In the genomic region with DNA sequence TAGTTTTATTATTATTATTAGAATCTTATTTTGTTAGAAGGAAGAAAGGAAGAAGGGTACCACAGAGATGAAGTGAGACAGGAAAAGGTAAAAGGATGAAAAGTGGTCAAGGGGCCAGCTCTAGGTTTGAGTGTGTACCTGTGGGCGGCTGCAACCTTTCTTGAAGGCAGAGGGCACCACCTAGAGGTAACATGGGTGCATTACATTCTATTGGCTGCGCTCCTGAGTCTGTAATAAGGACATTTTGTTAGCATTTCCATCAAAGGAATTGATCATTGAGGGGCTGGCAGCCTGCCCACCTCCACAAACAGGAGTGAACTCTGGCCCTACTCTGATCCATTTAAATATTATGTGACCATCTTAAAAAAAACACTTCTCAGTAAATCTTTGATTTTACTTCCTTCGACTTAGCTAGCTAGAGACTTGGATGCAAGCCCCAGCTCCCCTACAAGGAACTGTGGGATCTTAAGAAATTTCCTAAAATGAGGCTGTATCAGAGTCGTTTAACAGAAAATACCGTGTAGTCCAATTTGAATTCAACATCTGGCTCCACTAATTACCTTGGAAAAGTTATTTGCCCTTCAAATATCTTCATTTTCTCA, we compare ENCODE assay signal across 8 cellular contexts.
DNase-seq lines count a peak whose midpoint lies in the region; ATAC-seq lines count a peak whose summit lies in the region.

No MANE protein-coding gene starts in this region.

- DNase-seq in DMS79 treated with DMSO at 0.1 percent for 48 hours (lab: John Stamatoyannopoulos, UW) (peak; percentile 1), DMS79 (lab: John Stamatoyannopoulos, UW) (no peak), NCI-H510A treated with DMSO at 0.1 percent for 48 hours (lab: John Stamatoyannopoulos, UW) (peak; percentile 38), astrocyte of the hippocampus (ENCODE audit: low read depth, low spot score) (peak; percentile 75), inferior parietal cortex (ENCODE audit: extremely low spot score) (peak; percentile 73)
- DNase-seq in stimulated activated naive B cell treated with anti-CD40 and anti-IgM and Interleukin-4, amounts not matched to agents 10 μg/mL and 1 μg/mL and 100 μg/mL, for 72 hours = peak; percentile 25

- H3K27me3 Mint-ChIP-seq in stimulated activated naive B cell treated with anti-CD40 and anti-IgM and Interleukin-4, amounts not matched to agents 10 μg/mL and 1 μg/mL and 100 μg/mL, for 72 hours = no peaks in the 10 kb centered on the region

- no peaks in the 10 kb centered on the region for H3K4me1 Mint-ChIP-seq in stimulated activated naive B cell treated with anti-CD40 and anti-IgM and Interleukin-4, amounts not matched to agents 10 μg/mL and 1 μg/mL and 100 μg/mL, for 72 hours

- no peaks in the 10 kb centered on the region for H3K9me3 Mint-ChIP-seq in stimulated activated naive B cell treated with anti-CD40 and anti-IgM and Interleukin-4, amounts not matched to agents 10 μg/mL and 1 μg/mL and 100 μg/mL, for 72 hours

- no peak overlapping the region for H3K4me3 Mint-ChIP-seq in stimulated activated naive B cell treated with anti-CD40 and anti-IgM and Interleukin-4, amounts not matched to agents 10 μg/mL and 1 μg/mL and 100 μg/mL, for 72 hours

- ATAC-seq in GM19372 (IDR thresholded peaks at IDR 0.05; ENCODE audit: low read depth, unreplicated experiment) (peak; percentile 95), HG03175 (IDR thresholded peaks at IDR 0.05; ENCODE audit: unreplicated experiment) (peak; percentile 94)
- ATAC-seq in stimulated activated naive B cell treated with anti-CD40 and anti-IgM and Interleukin-4, amounts not matched to agents 10 μg/mL and 1 μg/mL and 100 μg/mL, for 72 hours (replicated peaks) = peak; percentile 79 to 83

- no peak overlapping the region for H3K27ac Mint-ChIP-seq in stimulated activated naive B cell treated with anti-CD40 and anti-IgM and Interleukin-4, amounts not matched to agents 10 μg/mL and 1 μg/mL and 100 μg/mL, for 72 hours

- H3K36me3 Mint-ChIP-seq in stimulated activated naive B cell treated with anti-CD40 and anti-IgM and Interleukin-4, amounts not matched to agents 10 μg/mL and 1 μg/mL and 100 μg/mL, for 72 hours = no peaks in the 10 kb centered on the region
